In the genomic region with DNA sequence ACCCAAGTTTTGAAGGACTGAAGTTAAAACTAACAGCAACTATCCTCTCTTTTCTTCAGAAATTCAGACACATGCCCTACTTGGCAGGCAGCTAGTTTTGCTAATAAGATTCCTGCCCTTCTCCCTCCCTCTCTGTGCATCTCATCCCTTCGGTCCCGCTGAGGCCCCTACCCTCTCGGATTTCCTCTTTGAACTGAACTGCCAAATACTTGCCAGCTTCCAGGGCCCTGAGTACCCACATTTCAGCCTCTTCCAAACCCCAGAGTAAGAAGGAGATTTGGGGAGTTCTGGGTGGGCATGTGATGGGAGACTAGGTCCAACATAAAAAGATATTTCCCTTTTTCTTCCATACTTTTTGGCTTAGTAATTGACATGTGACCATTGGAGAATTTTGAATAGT, we compare ENCODE assay signal across 23 cellular contexts.
DNase-seq lines count a peak whose midpoint lies in the region; ATAC-seq, FAIRE-seq and TF ChIP-seq lines count a peak whose summit lies in the region.
"Had no signal": no experiment of that assay in that cellular context is flagged by ENCODE, and none has a peak within 500 bp of the region (broad histone marks: within the 10 kb centered on the region; RNA-seq: fewer than 3 reads in every experiment).

No MANE protein-coding gene starts in this region.

- CTCF ChIA-PET in Panc1 (lab: Charles Lee) = no interaction called here

- intact Hi-C loops in Panc1 (cut with micrococcal nuclease; ENCODE audit: unreplicated experiment) (loop anchor here (5.0 kb wide), 1 partner anchor 113 kb away; no protein-coding TSS in a partner anchor), stomach (cut with DNase I; ENCODE audit: low total_unique reads) (no loop called here)
- intact Hi-C loops in dendritic cell treated with granulocyte-macrophage colony-stimulating factor and Interleukin-4, amounts not matched to agents 40 ng/mL and 50 ng/mL, for 4 days (cut with micrococcal nuclease) = loop anchor here (5.0 kb wide), 2 partner anchors 118 to 392 kb away; a partner anchor contains a TSS

- no peaks in the 10 kb centered on the region for H3K36me3 ChIP-seq in Panc1 (ENCODE audit: control insufficient read depth, insufficient read depth, low read length)
- no peaks in the 10 kb centered on the region for H3K36me3 ChIP-seq in stomach
- no peaks in the 10 kb centered on the region for H3K36me3 ChIP-seq in small intestine (ENCODE audit: control insufficient read depth in 2 of 2, insufficient read depth in 2 of 2, low read length in 2 of 2)
- H3K36me3 ChIP-seq: ovary had no signal

- no peaks in the 10 kb centered on the region for H3K27me3 Mint-ChIP-seq in dendritic cell treated with granulocyte-macrophage colony-stimulating factor and Interleukin-4, amounts not matched to agents 40 ng/mL and 50 ng/mL, for 4 days
- H3K27me3 Mint-ChIP-seq: IgD-negative memory B cell had no signal

- DNase-seq in Panc1 (ENCODE audit: low read depth, low spot score) (no peak), myocyte (ENCODE audit: low read depth) (peak; percentile 39), stomach (no peak), ecto neural progenitor cell (ENCODE audit: low spot score) (no peak), small intestine (no peak)
- DNase-seq in stimulated activated naive CD4-positive, alpha-beta T cell (lab: John Stamatoyannopoulos, UW) = no peak
- DNase-seq: activated CD4-positive, CD25-positive, alpha-beta regulatory T cell; activated CD8-positive, alpha-beta T cell treated with anti-CD3 and anti-CD28 coated beads, Interleukin-2, amount 10 ng/mL, durations not matched to agents 7 days and 5 days; activated naive CD4-positive, alpha-beta T cell treated with anti-CD3 and anti-CD28 coated beads, Interleukin-2, amount 10 ng/mL, durations not matched to agents 7 days and 5 days; activated T-cell treated with anti-CD3 and anti-CD28 coated beads, Interleukin-2, amount 50 U/mL, for 4 hours; CD8-positive, alpha-beta T cell; DMS79 treated with DMSO at 0.1 percent for 48 hours; MM.1S; NCI-H1694; ovary; stimulated activated CD4-positive, alpha-beta T cell treated with anti-CD3 and anti-CD28 coated beads, Interleukin-4, amount 100 ng/mL, for 1 hour; T-helper 9 cell had no signal

- no peak for TF ChIP-seq EP300 in stomach (IDR thresholded peaks at IDR 0.05)

- H3K4me1 Mint-ChIP-seq in dendritic cell treated with granulocyte-macrophage colony-stimulating factor and Interleukin-4, amounts not matched to agents 40 ng/mL and 50 ng/mL, for 4 days (ENCODE audit: low read depth) = peaks cover 84% of the 10 kb centered on the region

- H3K27me3 ChIP-seq in Panc1 (ENCODE audit: control insufficient read depth, insufficient read depth, low read length) (no peaks in the 10 kb centered on the region), stomach (no peaks in the 10 kb centered on the region), small intestine (ENCODE audit: control insufficient read depth in 2 of 2, insufficient read depth in 2 of 2, low read length in 2 of 2) (no peaks in the 10 kb centered on the region)
- H3K27me3 ChIP-seq: ovary had no signal

- POLR2A ChIA-PET in Panc1 (lab: Charles Lee) = interaction anchor here (0.6 to 0.7 kb wide), 2 partner anchors 15 to 145 kb away, joined by 4 read pairs; no protein-coding TSS in a partner anchor

- 51 to 77% (median 59%) methylated on average over 3 of the region's 3 CpGs for WGBS in stomach, 5 donors
- WGBS in small intestine, 3 donors = 50 to 79% (median 57%) methylated on average over 3 of the region's 3 CpGs

- H3K27ac ChIP-seq in Panc1 (ENCODE audit: low read length) = peak overlapping the region; percentile 45; the same call in 1 of the 2 replicates
- peak overlapping the region; percentile 48 to 98 (median 76) for H3K27ac ChIP-seq in stomach
- H3K27ac ChIP-seq in small intestine (ENCODE audit: low read depth in 1 of 2, low read length in 1 of 2) = no peak overlapping the region
- H3K27ac ChIP-seq: HL-60, PC-9, SK-N-MC had no signal

- H3K4me1 ChIP-seq in Panc1 (ENCODE audit: control insufficient read depth, insufficient read depth, low read length) (peaks cover 10% of the 10 kb centered on the region), stomach (peaks cover 43 to 88% (median 68%) of the 10 kb centered on the region in 4 donors), small intestine (ENCODE audit: control insufficient read depth in 2 of 2, insufficient read depth in 1 of 2, low read depth in 1 of 2, low read length in 1 of 2) (peaks cover 8 to 11% of the 10 kb centered on the region in 2 donors)

- no peak for TF ChIP-seq CTCF in Panc1 (IDR thresholded peaks at IDR 0.05)
- TF ChIP-seq CTCF in stomach (IDR thresholded peaks at IDR 0.05) = no peak

- no peaks in the 10 kb centered on the region for H3K36me3 Mint-ChIP-seq in dendritic cell treated with granulocyte-macrophage colony-stimulating factor and Interleukin-4, amounts not matched to agents 40 ng/mL and 50 ng/mL, for 4 days (ENCODE audit: low read depth)
- H3K36me3 Mint-ChIP-seq: activated naive CD4-positive, alpha-beta T cell treated with anti-CD3 and anti-CD28 coated beads, Interleukin-2, amount 10 ng/mL, durations not matched to agents 7 days and 5 days; CD8-positive, alpha-beta T cell; IgD-negative memory B cell had no signal

- no peaks in the 10 kb centered on the region for H3K9me3 Mint-ChIP-seq in dendritic cell treated with granulocyte-macrophage colony-stimulating factor and Interleukin-4, amounts not matched to agents 40 ng/mL and 50 ng/mL, for 4 days
- H3K9me3 Mint-ChIP-seq: activated naive CD4-positive, alpha-beta T cell treated with anti-CD3 and anti-CD28 coated beads, Interleukin-2, amount 10 ng/mL, durations not matched to agents 7 days and 5 days; activated T-cell treated with anti-CD3 and anti-CD28 coated beads, Interleukin-2, amount 50 U/mL, for 4 hours; CD8-positive, alpha-beta T cell; IgD-negative memory B cell had no signal

- no peak for ATAC-seq in Panc1
- ATAC-seq: activated CD8-positive, alpha-beta T cell treated with anti-CD3 and anti-CD28 coated beads, Interleukin-2, amount 10 ng/mL, durations not matched to agents 7 days and 5 days; activated T-cell treated with anti-CD3 and anti-CD28 coated beads, Interleukin-2, amount 50 U/mL, for 4 hours; CD8-positive, alpha-beta T cell had no signal

- no peaks in the 10 kb centered on the region for H3K9me3 ChIP-seq in Panc1 (ENCODE audit: control insufficient read depth, insufficient read depth, low read depth, low read length)
- no peaks in the 10 kb centered on the region for H3K9me3 ChIP-seq in stomach
- H3K9me3 ChIP-seq in small intestine (ENCODE audit: control insufficient read depth, low read depth) = no peaks in the 10 kb centered on the region
- H3K9me3 ChIP-seq: ovary had no signal

- no peak for TF ChIP-seq POLR2A in stomach (IDR thresholded peaks at IDR 0.05)

- H3K4me3 ChIP-seq in Panc1 (ENCODE audit: low read depth in 2 of 2, low read length in 2 of 2) (no peak overlapping the region), stomach (no peak overlapping the region), small intestine (ENCODE audit: low read depth in 1 of 2, low read length in 2 of 2) (no peak overlapping the region)
- H3K4me3 ChIP-seq: coronary artery, ovary, PC-9, SK-N-MC had no signal

- in situ Hi-C loops in Panc1 (cut with HindIII; ENCODE audit: low pct_unique_long_range_greater_than_20kb, low sequenced_read_pairs) = no loop called here

- FAIRE-seq in small intestine (lab: Jason Lieb, UNC) = no peak

- H3K4me3 Mint-ChIP-seq in dendritic cell treated with granulocyte-macrophage colony-stimulating factor and Interleukin-4, amounts not matched to agents 40 ng/mL and 50 ng/mL, for 4 days = no peak overlapping the region
- H3K4me3 Mint-ChIP-seq: activated CD8-positive, alpha-beta T cell treated with anti-CD3 and anti-CD28 coated beads, Interleukin-2, amount 10 ng/mL, durations not matched to agents 7 days and 5 days; activated naive CD4-positive, alpha-beta T cell treated with anti-CD3 and anti-CD28 coated beads, Interleukin-2, amount 10 ng/mL, durations not matched to agents 7 days and 5 days; activated T-cell treated with anti-CD3 and anti-CD28 coated beads, Interleukin-2, amount 50 U/mL, for 4 hours; CD8-positive, alpha-beta T cell had no signal

- H3K27ac Mint-ChIP-seq in dendritic cell treated with granulocyte-macrophage colony-stimulating factor and Interleukin-4, amounts not matched to agents 40 ng/mL and 50 ng/mL, for 4 days = peak overlapping the region; percentile 81
- H3K27ac Mint-ChIP-seq: activated CD8-positive, alpha-beta T cell treated with anti-CD3 and anti-CD28 coated beads, Interleukin-2, amount 10 ng/mL, durations not matched to agents 7 days and 5 days; activated naive CD4-positive, alpha-beta T cell treated with anti-CD3 and anti-CD28 coated beads, Interleukin-2, amount 10 ng/mL, durations not matched to agents 7 days and 5 days; CD8-positive, alpha-beta T cell had no signal

- BruUV-seq in Panc1 (replicated peaks; lab: Mats Ljungman, UMichigan) = no TSS peak

Comparison
In these comparisons a context has a peak if more than half of its experiments do, and no peak if none do; other contexts are left out.
1. H3K27ac ChIP-seq: peak in Panc1 (single experiment) and stomach (5 of 5); none in small intestine (0 of 2).